8 cellular contexts compared by ENCODE assay signal in genomic region chr2:11343626-11344341, GRCh38. TPM values are rescaled to one million over a fixed set of nuclear protein-coding genes. Genes with fewer than 3 reads are reported as not detected.
A peak's percentile ranks its signal among the peaks of the same experiment; 100 is the strongest.
DNase-seq lines count a peak whose midpoint lies in the region; ATAC-seq and TF ChIP-seq lines count a peak whose summit lies in the region.

No MANE protein-coding gene starts in this region.

- intact Hi-C loops in aorta (cut with DNase I): loop anchor here (1.0 to 10.0 kb wide), 6 partner anchors 49 to 189 kb away; partner anchors contain the start of gene SLC66A3 (in 1 of the 2)

- peak overlapping the region; percentile 66 for H3K4me3 ChIP-seq in BJ (ENCODE audit: low read depth, low read length)
- peak overlapping the region; percentile 88 for H3K4me3 ChIP-seq in NT2/D1 (ENCODE audit: insufficient read length, low read depth)
- peak overlapping the region; percentile 83 to 86 for H3K4me3 ChIP-seq in foreskin fibroblast (ENCODE audit: low read depth in 1 of 2, low read length in 2 of 2)
- peak overlapping the region; percentile 69 to 84 for H3K4me3 ChIP-seq in neutrophil (ENCODE audit: low read depth in 1 of 2, low read length in 1 of 2)
- H3K4me3 ChIP-seq in aorta (ENCODE audit: low read length in 2 of 2): peak overlapping the region; percentile 94 to 96

- H3K9me3 Mint-ChIP-seq in activated T-helper 17 cell treated with anti-CD3 and anti-CD28 coated beads, Interleukin-2, amount 50 U/mL, for 72 hours: no peaks in the 10 kb centered on the region

- TF ChIP-seq CTCF in BJ (IDR thresholded peaks at IDR 0.05; ENCODE audit: insufficient read depth, low read depth, low read length) (no peak), foreskin fibroblast (IDR thresholded peaks at IDR 0.05; ENCODE audit: low read depth, low read length) (no peak), neutrophil (IDR thresholded peaks at IDR 0.05) (no peak)

- 0 to 1% methylated on average over 38 to 56 of the region's 56 CpGs for WGBS in aorta, 2 donors

- peaks cover 14% of the 10 kb centered on the region for H3K4me1 Mint-ChIP-seq in activated T-helper 17 cell treated with anti-CD3 and anti-CD28 coated beads, Interleukin-2, amount 50 U/mL, for 72 hours

- no peaks in the 10 kb centered on the region for H3K27me3 Mint-ChIP-seq in activated T-helper 17 cell treated with anti-CD3 and anti-CD28 coated beads, Interleukin-2, amount 50 U/mL, for 72 hours

- POLR2A ChIA-PET in BJ (lab: Charles Lee): interaction anchor here (1.8 kb wide), 1 partner anchor 31 kb away, joined by 12 read pairs; no protein-coding TSS in a partner anchor

- H3K9ac ChIP-seq in NT2/D1 (ENCODE audit: insufficient read length, low read depth): peak overlapping the region; percentile 89

- peak overlapping the region; percentile 74 for H3K27ac ChIP-seq in neutrophil
- H3K27ac ChIP-seq in aorta (ENCODE audit: low read depth in 1 of 2, low read length in 2 of 2): peak overlapping the region; percentile 77 to 94

- H3K36me3 Mint-ChIP-seq in activated T-helper 17 cell treated with anti-CD3 and anti-CD28 coated beads, Interleukin-2, amount 50 U/mL, for 72 hours (ENCODE audit: low read depth): peaks cover 5% of the 10 kb centered on the region

- CTCF ChIA-PET in BJ (lab: Yijun Ruan, JAX): interaction anchor here (0.7 to 2.0 kb wide), 5 partner anchors 13 to 211 kb away, joined by 3 to 7 read pairs (median 4); a partner anchor contains a TSS

- no peak for DNase-seq in BJ (ENCODE audit: low read depth)
- peak; percentile 28 for DNase-seq in NT2/D1 (ENCODE audit: low read depth, low spot score)
- peak; percentile 21 to 50 for DNase-seq in foreskin fibroblast
- DNase-seq in aorta: peak; percentile 64 to 84

- H3K4me3 Mint-ChIP-seq in activated T-helper 17 cell treated with anti-CD3 and anti-CD28 coated beads, Interleukin-2, amount 50 U/mL, for 72 hours: peak overlapping the region; percentile 96

- H3K36me3 ChIP-seq in BJ (ENCODE audit: control insufficient read depth, insufficient read depth, low read length) (no peaks in the 10 kb centered on the region), NT2/D1 (ENCODE audit: insufficient read depth, insufficient read length, low read length) (no peaks in the 10 kb centered on the region), neutrophil (no peaks in the 10 kb centered on the region), aorta (ENCODE audit: control insufficient read depth in 1 of 2, insufficient read depth in 2 of 2, low read length in 1 of 2) (no peaks in the 10 kb centered on the region)

- H3K27me3 ChIP-seq in BJ (ENCODE audit: control insufficient read depth, insufficient read depth, low read length) (no peaks in the 10 kb centered on the region), NT2/D1 (ENCODE audit: insufficient read depth, insufficient read length) (no peaks in the 10 kb centered on the region), neutrophil (no peaks in the 10 kb centered on the region), aorta (ENCODE audit: control insufficient read depth in 1 of 2, insufficient read depth in 2 of 2, low read length in 1 of 2) (no peaks in the 10 kb centered on the region)

- H3K9me3 ChIP-seq in NT2/D1 (ENCODE audit: insufficient read depth, low read length) (no peaks in the 10 kb centered on the region), neutrophil (no peaks in the 10 kb centered on the region), aorta (ENCODE audit: control insufficient read depth, low read length) (no peaks in the 10 kb centered on the region)

- ATAC-seq in GM18873 (IDR thresholded peaks at IDR 0.05; ENCODE audit: low FRiP score, unreplicated experiment) (peak; percentile 36), HG03097 (IDR thresholded peaks at IDR 0.05; ENCODE audit: low FRiP score, unreplicated experiment) (peak; percentile 35), aorta (ENCODE audit: low FRiP score) (peak; percentile 36)
- ATAC-seq in activated T-helper 17 cell treated with anti-CD3 and anti-CD28 coated beads, Interleukin-2, amount 50 U/mL, for 72 hours (replicated peaks): peak; percentile 54

- H3K27ac Mint-ChIP-seq in activated T-helper 17 cell treated with anti-CD3 and anti-CD28 coated beads, Interleukin-2, amount 50 U/mL, for 72 hours: peak overlapping the region; percentile 86

- H3K4me1 ChIP-seq in NT2/D1 (ENCODE audit: insufficient read depth, insufficient read length): no peaks in the 10 kb centered on the region
- H3K4me1 ChIP-seq in neutrophil (ENCODE audit: control insufficient read depth in 1 of 2, insufficient read depth in 1 of 2, low read depth in 1 of 2, low read length in 1 of 2): peaks cover 18 to 27% of the 10 kb centered on the region in 2 experiments
- no peaks in the 10 kb centered on the region for H3K4me1 ChIP-seq in aorta (ENCODE audit: control insufficient read depth in 1 of 2, insufficient read depth in 2 of 2, low read length in 2 of 2)

RNA-seq across cellular contexts. Expression of gene ROCK2, which starts 0.7 kb away (rescaled TPM):
- polyA plus RNA-seq in BJ (2011; rRNA removed): 6.0 and 15.3 TPM in 2 replicates
- 15.1 and 26.3 TPM in 2 replicates for polyA minus RNA-seq in BJ (2011; rRNA and poly(A)+ RNA removed)
- total RNA-seq in activated T-helper 17 cell treated with anti-CD3 and anti-CD28 coated beads, Interleukin-2, amount 50 U/mL, for 72 hours: 10 to 100 TPM; 13.7 to 22.4 TPM
- 100 to 1,000 TPM in 1 of 2 donors, 10 to 100 TPM in 1; 97.9 to 119 TPM for total RNA-seq in aorta
- polyA plus RNA-seq in aorta: 10 to 100 TPM; 19.2 to 20.5 TPM

Comparison
In these comparisons a context has a peak if more than half of its experiments do, and no peak if none do; other contexts are left out.
1. RNA of gene ROCK2, which starts 0.7 kb away (total RNA-seq): 97.9 to 119 TPM in aorta; 13.7 to 22.4 TPM in activated T-helper 17 cell treated with anti-CD3 and anti-CD28 coated beads, Interleukin-2, amount 50 U/mL, for 72 hours; every median in the first group is over 4 times any median in the second.
2. Peak in every context shown above with its lines, with median percentiles within 50 percentile points of each other: H3K4me3 ChIP-seq and ATAC-seq.